Comparison of ENCODE assay signal across 9 cellular contexts in genomic region chr7:31192996-31193395, GRCh38.
DNase-seq lines count a peak whose midpoint lies in the region; ATAC-seq and TF ChIP-seq lines count a peak whose summit lies in the region.
"Had no signal": no experiment of that assay in that cellular context is flagged by ENCODE, and none has a peak within 500 bp of the region (broad histone marks: within the 10 kb centered on the region; RNA-seq: fewer than 3 reads in every experiment).

No MANE protein-coding gene starts in this region.

- H3K36me3 Mint-ChIP-seq in activated T-cell treated with anti-CD3 and anti-CD28 coated beads, Interleukin-2, amount 50 U/mL, for 72 hours (ENCODE audit: insufficient read depth in 2 of 2), result no peaks in the 10 kb centered on the region
- no peaks in the 10 kb centered on the region for H3K36me3 Mint-ChIP-seq in activated T-cell treated with anti-CD3 and anti-CD28 coated beads, Interleukin-2, amount 50 U/mL, for 24 hours (ENCODE audit: low read depth)
- no peaks in the 10 kb centered on the region for H3K36me3 Mint-ChIP-seq in activated CD8-positive, alpha-beta T cell treated with anti-CD3 and anti-CD28 coated beads for 36 hours (ENCODE audit: low read depth)
- H3K36me3 Mint-ChIP-seq: activated naive CD8-positive, alpha-beta T cell had no signal

- POLR2A ChIA-PET in activated CD8-positive, alpha-beta T cell treated with anti-CD3 and anti-CD28 coated beads for 36 hours (lab: Charles Lee), result no interaction called here

- CTCF ChIA-PET in activated CD8-positive, alpha-beta T cell treated with anti-CD3 and anti-CD28 coated beads for 36 hours (lab: Charles Lee), result interaction anchor here (0.7 to 2.1 kb wide), 4 partner anchors 10 to 378 kb away, joined by 3 to 5 read pairs (median 4); no protein-coding TSS in a partner anchor

- peaks cover 0 to 6% (median 0%) of the 10 kb centered on the region in 11 donors for H3K9me3 ChIP-seq in heart right ventricle

- TF ChIP-seq CTCF in activated CD8-positive, alpha-beta T cell treated with anti-CD3 and anti-CD28 coated beads for 36 hours (IDR thresholded peaks at IDR 0.05), result peak; percentile 41
- peak; percentile 28 to 82 (median 65) for TF ChIP-seq CTCF in heart right ventricle (IDR thresholded peaks at IDR 0.05)

- peaks cover 0 to 6% (median 0%) of the 10 kb centered on the region in 9 donors for H3K4me1 ChIP-seq in heart right ventricle

- intact Hi-C loops in activated CD8-positive, alpha-beta T cell treated with anti-CD3 and anti-CD28 coated beads for 36 hours (cut with micrococcal nuclease), result no loop called here
- intact Hi-C loops in heart right ventricle (cut with DNase I), result loop anchor here in 5 of 10 donors (5.0 to 10.0 kb wide), 3 partner anchors 249 to 439 kb away; no protein-coding TSS in a partner anchor

- no peak for ATAC-seq in activated T-cell treated with anti-CD3 and anti-CD28 coated beads, Interleukin-2, amount 50 U/mL, for 72 hours (replicated peaks in 1 of 2)
- ATAC-seq in activated CD8-positive, alpha-beta T cell treated with anti-CD3 and anti-CD28 coated beads for 36 hours, result peak; percentile 37
- ATAC-seq in heart right ventricle (peak; percentile 44 to 93 (median 72)), GM19463 (IDR thresholded peaks at IDR 0.05; ENCODE audit: unreplicated experiment) (no peak), HG02678 (IDR thresholded peaks at IDR 0.05; ENCODE audit: unreplicated experiment) (no peak)

- no peaks in the 10 kb centered on the region for H3K9me3 Mint-ChIP-seq in activated T-cell treated with anti-CD3 and anti-CD28 coated beads, Interleukin-2, amount 50 U/mL, for 72 hours
- no peaks in the 10 kb centered on the region for H3K9me3 Mint-ChIP-seq in activated T-cell treated with anti-CD3 and anti-CD28 coated beads, Interleukin-2, amount 50 U/mL, for 24 hours
- no peaks in the 10 kb centered on the region for H3K9me3 Mint-ChIP-seq in activated CD8-positive, alpha-beta T cell treated with anti-CD3 and anti-CD28 coated beads for 36 hours

- DNase-seq in activated T-cell treated with anti-CD3 and anti-CD28 coated beads, Interleukin-2, amount 50 U/mL, for 72 hours, result peak; percentile 2 to 15
- no peak for DNase-seq in activated T-cell treated with anti-CD3 and anti-CD28 coated beads, Interleukin-2, amount 50 U/mL, for 24 hours
- DNase-seq in NCI-H1694 (lab: John Stamatoyannopoulos, UW) (peak; percentile 87), heart right ventricle (peak; percentile 38 to 54), retina (peak; percentile 88)
- peak; percentile 10 for DNase-seq in activated CD8-positive, alpha-beta T cell treated with anti-CD3 and anti-CD28 coated beads for 36 hours

- no peaks in the 10 kb centered on the region for H3K4me1 Mint-ChIP-seq in activated T-cell treated with anti-CD3 and anti-CD28 coated beads, Interleukin-2, amount 50 U/mL, for 72 hours (ENCODE audit: low read depth)
- no peaks in the 10 kb centered on the region for H3K4me1 Mint-ChIP-seq in activated T-cell treated with anti-CD3 and anti-CD28 coated beads, Interleukin-2, amount 50 U/mL, for 24 hours (ENCODE audit: low read depth)
- no peaks in the 10 kb centered on the region for H3K4me1 Mint-ChIP-seq in activated CD8-positive, alpha-beta T cell treated with anti-CD3 and anti-CD28 coated beads for 36 hours (ENCODE audit: low read depth)

- peaks cover 0 to 45% (median 21%) of the 10 kb centered on the region in 7 donors for H3K27me3 ChIP-seq in heart right ventricle

- no peaks in the 10 kb centered on the region for H3K36me3 ChIP-seq in heart right ventricle

- 2 to 3% methylated on average over 27 of the region's 27 CpGs for WGBS in heart right ventricle, 2 donors

- H3K27me3 Mint-ChIP-seq in activated T-cell treated with anti-CD3 and anti-CD28 coated beads, Interleukin-2, amount 50 U/mL, for 72 hours (ENCODE audit: low read depth), result peaks cover 19% of the 10 kb centered on the region
- peaks cover 34% of the 10 kb centered on the region for H3K27me3 Mint-ChIP-seq in activated T-cell treated with anti-CD3 and anti-CD28 coated beads, Interleukin-2, amount 50 U/mL, for 24 hours
- H3K27me3 Mint-ChIP-seq in activated CD8-positive, alpha-beta T cell treated with anti-CD3 and anti-CD28 coated beads for 36 hours, result peaks cover 18% of the 10 kb centered on the region

- no peak overlapping the region for H3K27ac ChIP-seq in heart right ventricle

- peak overlapping the region in 1 of 10 donors; percentile 10 for H3K4me3 ChIP-seq in heart right ventricle

- no peak overlapping the region for H3K4me3 Mint-ChIP-seq in activated T-cell treated with anti-CD3 and anti-CD28 coated beads, Interleukin-2, amount 50 U/mL, for 72 hours
- no peak overlapping the region for H3K4me3 Mint-ChIP-seq in activated T-cell treated with anti-CD3 and anti-CD28 coated beads, Interleukin-2, amount 50 U/mL, for 24 hours
- no peak overlapping the region for H3K4me3 Mint-ChIP-seq in activated CD8-positive, alpha-beta T cell treated with anti-CD3 and anti-CD28 coated beads for 36 hours
- H3K4me3 Mint-ChIP-seq: activated naive CD8-positive, alpha-beta T cell had no signal

- no peak overlapping the region for H3K27ac Mint-ChIP-seq in activated T-cell treated with anti-CD3 and anti-CD28 coated beads, Interleukin-2, amount 50 U/mL, for 72 hours
- H3K27ac Mint-ChIP-seq in activated T-cell treated with anti-CD3 and anti-CD28 coated beads, Interleukin-2, amount 50 U/mL, for 24 hours, result no peak overlapping the region
- H3K27ac Mint-ChIP-seq in activated CD8-positive, alpha-beta T cell treated with anti-CD3 and anti-CD28 coated beads for 36 hours, result no peak overlapping the region
- H3K27ac Mint-ChIP-seq: activated naive CD8-positive, alpha-beta T cell had no signal

Comparison
In these comparisons a context has a peak if more than half of its experiments do, and no peak if none do; other contexts are left out.
1. ATAC-seq: peak in activated CD8-positive, alpha-beta T cell treated with anti-CD3 and anti-CD28 coated beads for 36 hours (single experiment) and heart right ventricle (8 of 8); none in activated T-cell treated with anti-CD3 and anti-CD28 coated beads, Interleukin-2, amount 50 U/mL, for 72 hours (0 of 2), GM19463 (single experiment) and HG02678 (single experiment).